In the genomic region with DNA sequence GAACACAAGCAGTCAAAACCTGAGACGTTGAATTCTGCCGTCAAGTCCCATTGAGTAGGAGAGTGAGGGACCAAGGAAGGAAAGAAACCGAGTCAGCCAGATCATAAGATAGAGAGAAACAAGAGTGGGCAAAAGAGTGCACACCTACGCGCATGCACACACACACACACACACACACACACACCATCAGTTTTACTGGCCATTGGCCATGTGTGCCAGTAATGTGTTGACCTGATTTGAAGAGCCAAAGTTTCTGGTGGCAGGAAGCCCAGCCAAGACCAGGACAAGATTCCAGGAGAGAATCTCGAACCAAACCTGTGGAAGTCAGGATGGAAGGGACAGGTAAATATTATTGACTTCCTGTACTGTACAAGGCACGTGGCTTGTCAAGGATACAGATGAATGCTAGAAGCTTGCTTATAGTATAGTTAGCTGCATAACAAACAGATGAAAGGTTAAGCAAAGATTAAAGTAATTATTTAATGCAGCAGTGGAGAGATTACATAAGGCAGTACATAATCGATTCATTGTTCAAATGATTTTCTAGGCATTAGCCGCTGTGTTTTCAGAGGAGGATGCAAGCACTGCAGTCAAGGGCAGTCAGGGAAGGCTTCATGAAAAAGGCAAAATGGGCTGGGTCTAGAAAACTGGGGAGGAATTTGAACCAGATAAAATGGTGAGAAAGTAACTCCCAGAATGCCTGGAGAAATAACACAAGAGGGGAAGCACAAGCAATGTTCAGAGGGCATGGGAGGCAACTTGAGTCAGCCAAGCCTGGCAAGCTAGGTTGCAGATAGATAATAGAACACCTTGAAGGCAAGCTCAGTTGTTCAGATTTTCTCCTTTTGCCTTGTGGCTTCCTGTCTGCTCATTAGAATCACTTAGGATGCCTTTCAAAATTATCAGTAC, we compare ENCODE assay signal across 1 cellular context.
TF ChIP-seq lines count a peak whose summit lies in the region.

No MANE protein-coding gene starts in this region.

TF ChIP-seq in H1, 55 proteins besides CTCF, POLR2A, EP300 and RAD21:
- no peak for TF ChIP-seq CHD2 (IDR thresholded peaks at IDR 0.05; ENCODE audit: low read length)
- no peak for TF ChIP-seq ATF2 (IDR thresholded peaks at IDR 0.05; ENCODE audit: low read length)
- TF ChIP-seq NRF1 (IDR thresholded peaks at IDR 0.05; ENCODE audit: low read depth, low read length), result no peak
